Comparison of ENCODE assay signal across 1 cellular context in genomic region chr3:65348596-65348995, GRCh38.
TF ChIP-seq lines count a peak whose summit lies in the region.

No MANE protein-coding gene starts in this region.

TF ChIP-seq in WTC11, 78 proteins besides CTCF, POLR2A, EP300 and RAD21 (continued from another document):
- TF ChIP-seq ZNF317 (CRISPR knock-in tag; IDR thresholded peaks at IDR 0.05; ENCODE audit: borderline replicate concordance, low read depth) (no peak), ZNF512 (CRISPR knock-in tag; IDR thresholded peaks at IDR 0.05; ENCODE audit: borderline replicate concordance) (no peak), IRF2 (CRISPR knock-in tag; IDR thresholded peaks at IDR 0.05; ENCODE audit: borderline replicate concordance, low read depth) (no peak), ZNF219 (CRISPR knock-in tag; IDR thresholded peaks at IDR 0.05; ENCODE audit: borderline replicate concordance) (no peak), SMAD3 (CRISPR knock-in tag; IDR thresholded peaks at IDR 0.05; ENCODE audit: borderline replicate concordance) (no peak), NFYB (CRISPR knock-in tag; conservative IDR thresholded peaks at IDR 0.05; ENCODE audit: low read depth) (no peak), RORB (CRISPR knock-in tag; IDR thresholded peaks at IDR 0.05) (no peak), CREM (CRISPR knock-in tag; IDR thresholded peaks at IDR 0.05) (no peak), MAX (CRISPR knock-in tag; IDR thresholded peaks at IDR 0.05) (no peak), ATF3 (CRISPR knock-in tag; conservative IDR thresholded peaks at IDR 0.05) (no peak)
- TF ChIP-seq, protein P1, sequence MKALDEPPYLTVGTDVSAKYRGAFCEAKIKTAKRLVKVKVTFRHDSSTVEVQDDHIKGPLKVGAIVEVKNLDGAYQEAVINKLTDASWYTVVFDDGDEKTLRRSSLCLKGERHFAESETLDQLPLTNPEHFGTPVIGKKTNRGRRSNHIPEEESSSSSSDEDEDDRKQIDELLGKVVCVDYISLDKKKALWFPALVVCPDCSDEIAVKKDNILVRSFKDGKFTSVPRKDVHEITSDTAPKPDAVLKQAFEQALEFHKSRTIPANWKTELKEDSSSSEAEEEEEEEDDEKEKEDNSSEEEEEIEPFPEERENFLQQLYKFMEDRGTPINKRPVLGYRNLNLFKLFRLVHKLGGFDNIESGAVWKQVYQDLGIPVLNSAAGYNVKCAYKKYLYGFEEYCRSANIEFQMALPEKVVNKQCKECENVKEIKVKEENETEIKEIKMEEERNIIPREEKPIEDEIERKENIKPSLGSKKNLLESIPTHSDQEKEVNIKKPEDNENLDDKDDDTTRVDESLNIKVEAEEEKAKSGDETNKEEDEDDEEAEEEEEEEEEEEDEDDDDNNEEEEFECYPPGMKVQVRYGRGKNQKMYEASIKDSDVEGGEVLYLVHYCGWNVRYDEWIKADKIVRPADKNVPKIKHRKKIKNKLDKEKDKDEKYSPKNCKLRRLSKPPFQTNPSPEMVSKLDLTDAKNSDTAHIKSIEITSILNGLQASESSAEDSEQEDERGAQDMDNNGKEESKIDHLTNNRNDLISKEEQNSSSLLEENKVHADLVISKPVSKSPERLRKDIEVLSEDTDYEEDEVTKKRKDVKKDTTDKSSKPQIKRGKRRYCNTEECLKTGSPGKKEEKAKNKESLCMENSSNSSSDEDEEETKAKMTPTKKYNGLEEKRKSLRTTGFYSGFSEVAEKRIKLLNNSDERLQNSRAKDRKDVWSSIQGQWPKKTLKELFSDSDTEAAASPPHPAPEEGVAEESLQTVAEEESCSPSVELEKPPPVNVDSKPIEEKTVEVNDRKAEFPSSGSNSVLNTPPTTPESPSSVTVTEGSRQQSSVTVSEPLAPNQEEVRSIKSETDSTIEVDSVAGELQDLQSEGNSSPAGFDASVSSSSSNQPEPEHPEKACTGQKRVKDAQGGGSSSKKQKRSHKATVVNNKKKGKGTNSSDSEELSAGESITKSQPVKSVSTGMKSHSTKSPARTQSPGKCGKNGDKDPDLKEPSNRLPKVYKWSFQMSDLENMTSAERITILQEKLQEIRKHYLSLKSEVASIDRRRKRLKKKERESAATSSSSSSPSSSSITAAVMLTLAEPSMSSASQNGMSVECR (CRISPR knock-in tag; IDR thresholded peaks at IDR 0.05; ENCODE audit: borderline replicate concordance): no peak
- TF ChIP-seq, protein P2, sequence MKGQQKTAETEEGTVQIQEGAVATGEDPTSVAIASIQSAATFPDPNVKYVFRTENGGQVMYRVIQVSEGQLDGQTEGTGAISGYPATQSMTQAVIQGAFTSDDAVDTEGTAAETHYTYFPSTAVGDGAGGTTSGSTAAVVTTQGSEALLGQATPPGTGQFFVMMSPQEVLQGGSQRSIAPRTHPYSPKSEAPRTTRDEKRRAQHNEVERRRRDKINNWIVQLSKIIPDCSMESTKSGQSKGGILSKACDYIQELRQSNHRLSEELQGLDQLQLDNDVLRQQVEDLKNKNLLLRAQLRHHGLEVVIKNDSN (CRISPR knock-in tag; IDR thresholded peaks at IDR 0.05): no peak
- TF ChIP-seq, protein P3, sequence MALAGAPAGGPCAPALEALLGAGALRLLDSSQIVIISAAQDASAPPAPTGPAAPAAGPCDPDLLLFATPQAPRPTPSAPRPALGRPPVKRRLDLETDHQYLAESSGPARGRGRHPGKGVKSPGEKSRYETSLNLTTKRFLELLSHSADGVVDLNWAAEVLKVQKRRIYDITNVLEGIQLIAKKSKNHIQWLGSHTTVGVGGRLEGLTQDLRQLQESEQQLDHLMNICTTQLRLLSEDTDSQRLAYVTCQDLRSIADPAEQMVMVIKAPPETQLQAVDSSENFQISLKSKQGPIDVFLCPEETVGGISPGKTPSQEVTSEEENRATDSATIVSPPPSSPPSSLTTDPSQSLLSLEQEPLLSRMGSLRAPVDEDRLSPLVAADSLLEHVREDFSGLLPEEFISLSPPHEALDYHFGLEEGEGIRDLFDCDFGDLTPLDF (CRISPR knock-in tag; IDR thresholded peaks at IDR 0.05): no peak
- TF ChIP-seq, protein P4, sequence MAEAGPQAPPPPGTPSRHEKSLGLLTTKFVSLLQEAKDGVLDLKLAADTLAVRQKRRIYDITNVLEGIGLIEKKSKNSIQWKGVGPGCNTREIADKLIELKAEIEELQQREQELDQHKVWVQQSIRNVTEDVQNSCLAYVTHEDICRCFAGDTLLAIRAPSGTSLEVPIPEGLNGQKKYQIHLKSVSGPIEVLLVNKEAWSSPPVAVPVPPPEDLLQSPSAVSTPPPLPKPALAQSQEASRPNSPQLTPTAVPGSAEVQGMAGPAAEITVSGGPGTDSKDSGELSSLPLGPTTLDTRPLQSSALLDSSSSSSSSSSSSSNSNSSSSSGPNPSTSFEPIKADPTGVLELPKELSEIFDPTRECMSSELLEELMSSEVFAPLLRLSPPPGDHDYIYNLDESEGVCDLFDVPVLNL (CRISPR knock-in tag; IDR thresholded peaks at IDR 0.05; ENCODE audit: borderline replicate concordance, low read depth): no peak
